ENCODE assay signal across 20 cellular contexts in genomic region chr10:85925201-85925750, GRCh38.
"Had no signal": no experiment of that assay in that cellular context is flagged by ENCODE, and none has a peak within 500 bp of the region (broad histone marks: within the 10 kb centered on the region; RNA-seq: fewer than 3 reads in every experiment).

No MANE protein-coding gene starts in this region.

- H3K36me3 Mint-ChIP-seq: mesothelial cell of epicardium had no signal

- H3K27ac ChIP-seq: colonic mucosa, epithelial cell of prostate, foreskin keratinocyte, gastroesophageal sphincter, heart right ventricle, left lung, lower lobe of right lung had no signal

- H3K27me3 Mint-ChIP-seq: dendritic cell treated with granulocyte-macrophage colony-stimulating factor and Interleukin-4, amounts not matched to agents 40 ng/mL and 50 ng/mL, for 4 days had no signal

- H3K27ac Mint-ChIP-seq: dendritic cell treated with granulocyte-macrophage colony-stimulating factor and Interleukin-4, amounts not matched to agents 40 ng/mL and 50 ng/mL, for 4 days; effector memory CD8-positive, alpha-beta T cell; endodermal cell; mesothelial cell of epicardium had no signal

- H3K4me3 ChIP-seq: colonic mucosa, gastroesophageal sphincter, heart right ventricle, left lung, lower lobe of right lung, mucosa of descending colon had no signal

- DNase-seq: colonic mucosa; cortex of kidney; effector CD8-positive, alpha-beta T cell; effector memory CD8-positive, alpha-beta T cell; endodermal cell; erythroblast; foreskin keratinocyte; head of caudate nucleus; heart right ventricle; hippocampal formation; left cardiac atrium; left lung; left ventricle myocardium superior; lower lobe of right lung; mesenchymal stem cell; mucosa of descending colon had no signal

- H3K9me3 ChIP-seq: colonic mucosa, gastroesophageal sphincter, heart right ventricle, left lung, lower lobe of right lung, mucosa of descending colon had no signal

- H3K9me3 Mint-ChIP-seq: dendritic cell treated with granulocyte-macrophage colony-stimulating factor and Interleukin-4, amounts not matched to agents 40 ng/mL and 50 ng/mL, for 4 days; effector memory CD8-positive, alpha-beta T cell; endodermal cell; mesothelial cell of epicardium had no signal

- H3K27me3 ChIP-seq: colonic mucosa, foreskin keratinocyte, gastroesophageal sphincter, heart right ventricle, left lung had no signal

- H3K4me1 ChIP-seq: colonic mucosa, left lung, lower lobe of right lung had no signal

- H3K36me3 ChIP-seq: colonic mucosa, gastroesophageal sphincter, heart right ventricle, left lung, lower lobe of right lung had no signal

- H3K4me3 Mint-ChIP-seq: dendritic cell treated with granulocyte-macrophage colony-stimulating factor and Interleukin-4, amounts not matched to agents 40 ng/mL and 50 ng/mL, for 4 days; effector memory CD8-positive, alpha-beta T cell; endodermal cell; mesothelial cell of epicardium had no signal
